Comparison of ENCODE assay signal across 18 cellular contexts in genomic region chr1:201134405-201134804, GRCh38. TPM values are rescaled to one million over a fixed set of nuclear protein-coding genes. Genes with fewer than 3 reads are reported as not detected.
A peak's percentile ranks its signal among the peaks of the same experiment; 100 is the strongest.
DNase-seq lines count a peak whose midpoint lies in the region; ATAC-seq, FAIRE-seq and TF ChIP-seq lines count a peak whose summit lies in the region.
"Had no signal": no experiment of that assay in that cellular context is flagged by ENCODE, and none has a peak within 500 bp of the region (broad histone marks: within the 10 kb centered on the region; RNA-seq: fewer than 3 reads in every experiment).

No MANE protein-coding gene starts in this region.

- no peak overlapping the region for H3K4me2 ChIP-seq in neural progenitor cell
- H3K4me2 ChIP-seq: GM23338 had no signal

- DNase-seq in Right ventricle myocardium inferior (ENCODE audit: missing footprints) (peak; percentile 51), heart left ventricle (no peak), body of pancreas (peak in 2 of 4 donors; percentile 46 to 54), neural progenitor cell (ENCODE audit: low spot score) (no peak), D721Med (ENCODE audit: insufficient read length, low spot score) (no peak), GM03348 (ENCODE audit: low spot score) (no peak), WERI-Rb-1 (no peak)
- DNase-seq: Calu3, DMS79, H7 had no signal

- WGBS in heart left ventricle, 4 donors = 90 to 98% (median 95%) methylated on average over 6 of the region's 6 CpGs
- 39 to 53% methylated on average over 6 of the region's 6 CpGs for WGBS in body of pancreas, 2 donors

- H3K27me3 ChIP-seq in heart left ventricle (no peaks in the 10 kb centered on the region), body of pancreas (no peaks in the 10 kb centered on the region), neural progenitor cell (no peaks in the 10 kb centered on the region), WERI-Rb-1 (ENCODE audit: insufficient read depth, low read depth, severe bottlenecking) (no peaks in the 10 kb centered on the region)

- H3K4me3 ChIP-seq in heart left ventricle (no peak overlapping the region), body of pancreas (no peak overlapping the region), neural progenitor cell (no peak overlapping the region), WERI-Rb-1 (ENCODE audit: low read depth, low read length) (no peak overlapping the region)
- H3K4me3 ChIP-seq: GM23338 had no signal

- no peak overlapping the region for H3K4me3 Mint-ChIP-seq in neural progenitor cell
- H3K4me3 Mint-ChIP-seq: GM23338, IgD-negative memory B cell had no signal

- H3K27me3 Mint-ChIP-seq in neural progenitor cell (ENCODE audit: insufficient read depth, low read depth) = peaks cover 2% of the 10 kb centered on the region
- H3K27me3 Mint-ChIP-seq: IgD-negative memory B cell had no signal

- H3K36me3 Mint-ChIP-seq in neural progenitor cell = peaks cover 27% of the 10 kb centered on the region

- H3K4me1 ChIP-seq in heart left ventricle (peaks cover 0 to 21% (median 0%) of the 10 kb centered on the region in 12 donors), body of pancreas (peaks cover 43% of the 10 kb centered on the region), neural progenitor cell (no peaks in the 10 kb centered on the region)

- H3K27ac Mint-ChIP-seq in neural progenitor cell = peak overlapping the region; percentile 7
- H3K27ac Mint-ChIP-seq: GM23338 had no signal

- no peak overlapping the region for H3K27ac ChIP-seq in heart left ventricle
- peak overlapping the region in 1 of 4 donors; percentile 18 for H3K27ac ChIP-seq in body of pancreas
- H3K27ac ChIP-seq in neural progenitor cell = no peak overlapping the region
- H3K27ac ChIP-seq in WERI-Rb-1 = no peak overlapping the region
- H3K27ac ChIP-seq: 22Rv1 had no signal

- H3K9ac ChIP-seq in neural progenitor cell = no peak overlapping the region

- no peaks in the 10 kb centered on the region for H3K79me2 ChIP-seq in neural progenitor cell (ENCODE audit: low read depth)

- H3K9me3 Mint-ChIP-seq in neural progenitor cell = peaks cover 2% of the 10 kb centered on the region
- H3K9me3 Mint-ChIP-seq: GM23338 had no signal

- no peak for FAIRE-seq in D721Med (lab: Jason Lieb, UNC)
- FAIRE-seq: GM12891 had no signal

- no peak overlapping the region for H2AFZ ChIP-seq in neural progenitor cell (replicated peaks)
- H2AFZ ChIP-seq: GM23338 had no signal

- intact Hi-C loops in Right ventricle myocardium inferior (cut with DNase I) (no loop called here), heart left ventricle (cut with DNase I) (loop anchor here in 1 of 10 donors (2.0 kb wide), 1 partner anchor 56 kb away; no protein-coding TSS in a partner anchor), body of pancreas (cut with DNase I) (no loop called here)

- H3F3A ChIP-seq in neural progenitor cell (ENCODE audit: low read depth) = no peaks in the 10 kb centered on the region

- H3K36me3 ChIP-seq in heart left ventricle (peaks cover 0 to 39% (median 19%) of the 10 kb centered on the region in 9 donors), body of pancreas (replicated peaks in 1 of 2; ENCODE audit: insufficient read depth in 1 of 2, low read depth in 2 of 2) (peaks cover 0 to 2% of the 10 kb centered on the region in 2 donors), neural progenitor cell (no peaks in the 10 kb centered on the region), WERI-Rb-1 (peaks cover 50% of the 10 kb centered on the region)

- H3K4me1 Mint-ChIP-seq in neural progenitor cell = peaks cover 4% of the 10 kb centered on the region
- H3K4me1 Mint-ChIP-seq: GM23338, IgD-negative memory B cell had no signal

- ATAC-seq in Right ventricle myocardium inferior (no peak), heart left ventricle (no peak), body of pancreas (peak; percentile 51)
- ATAC-seq: GM23338 had no signal

- no peak for TF ChIP-seq POLR2A in heart left ventricle (IDR thresholded peaks at IDR 0.05)
- TF ChIP-seq POLR2A in body of pancreas (IDR thresholded peaks at IDR 0.05) = no peak

- no peaks in the 10 kb centered on the region for H4K20me1 ChIP-seq in neural progenitor cell (ENCODE audit: low read depth)

- no peak for TF ChIP-seq CTCF in heart left ventricle (IDR thresholded peaks at IDR 0.05)
- no peak for TF ChIP-seq CTCF in body of pancreas (IDR thresholded peaks at IDR 0.05)
- no peak for TF ChIP-seq CTCF in neural progenitor cell (IDR thresholded peaks at IDR 0.05)
- no peak for TF ChIP-seq CTCF in D721Med (IDR thresholded peaks at IDR 0.05; ENCODE audit: insufficient read depth, missing control alignments)
- no peak for TF ChIP-seq CTCF in WERI-Rb-1 (IDR thresholded peaks at IDR 0.05; ENCODE audit: low read depth, low read length)

- H3K9me3 ChIP-seq in heart left ventricle (no peaks in the 10 kb centered on the region), body of pancreas (no peaks in the 10 kb centered on the region), neural progenitor cell (ENCODE audit: low read depth) (no peaks in the 10 kb centered on the region), WERI-Rb-1 (ENCODE audit: severe bottlenecking) (no peaks in the 10 kb centered on the region)

RNA-seq across cellular contexts. Expression of gene ASCL5, which starts 7.4 kb away (rescaled TPM):
- not detected for total RNA-seq in Right ventricle myocardium inferior
- total RNA-seq in heart left ventricle = not detected
- not detected for polyA plus RNA-seq in heart left ventricle
- total RNA-seq in body of pancreas = 1 to 10 TPM; 1.0 to 4.6 TPM
- total RNA-seq in neural progenitor cell (ENCODE audit: low replicate concordance) = not detected in 2 replicates
- total RNA-seq: A673, Calu3, GM23338, H7, HT-29 had no signal
- polyA plus RNA-seq: GM23338, IgD-negative memory B cell had no signal

RNA-seq across cellular contexts. Expression of gene TMEM9, which starts 19.9 kb away (rescaled TPM):
- total RNA-seq in Right ventricle myocardium inferior = 26.6 TPM
- total RNA-seq in heart left ventricle = 10 to 100 TPM; 22.6 to 35.9 (median 29.3) TPM
- polyA plus RNA-seq in heart left ventricle = 10 to 100 TPM; 22.4 to 42.9 TPM
- total RNA-seq in body of pancreas = 10 to 100 TPM; 56.6 to 70.5 TPM
- 109 and 187 TPM in 2 replicates for total RNA-seq in neural progenitor cell (ENCODE audit: low replicate concordance)

RNA-seq across cellular contexts. Expression of gene CACNA1S, which starts 22.2 kb away (rescaled TPM):
- total RNA-seq in Right ventricle myocardium inferior (not detected), heart left ventricle (not detected), body of pancreas (under 1 TPM in 1 of 2 donors, not detected in 1; under 0.01 TPM), neural progenitor cell (ENCODE audit: low replicate concordance) (0.11 and 0.12 TPM in 2 replicates)
- not detected for polyA plus RNA-seq in heart left ventricle
- total RNA-seq: A673, Calu3, G401, H7, HT-29 had no signal
- polyA plus RNA-seq: BJ, GM23338, IgD-negative memory B cell had no signal

RNA-seq across cellular contexts. Expression of gene IGFN1, which starts 56.2 kb away (rescaled TPM):
- total RNA-seq in Right ventricle myocardium inferior (not detected), heart left ventricle (under 1 TPM in 1 of 9 donors, not detected in 8; 0.04 TPM), body of pancreas (10 to 100 TPM in 1 of 2 donors, 1 to 10 TPM in 1; 6.9 to 23.1 TPM), neural progenitor cell (ENCODE audit: low replicate concordance) (0.15 TPM in 1 of 2 replicates, not detected in the other)
- polyA plus RNA-seq in heart left ventricle = under 1 TPM in 1 of 2 donors, not detected in 1; 0.03 TPM
- total RNA-seq: Calu3, GM23338 had no signal
- polyA plus RNA-seq: BJ, GM23338, IgD-negative memory B cell had no signal
